In the genomic region with DNA sequence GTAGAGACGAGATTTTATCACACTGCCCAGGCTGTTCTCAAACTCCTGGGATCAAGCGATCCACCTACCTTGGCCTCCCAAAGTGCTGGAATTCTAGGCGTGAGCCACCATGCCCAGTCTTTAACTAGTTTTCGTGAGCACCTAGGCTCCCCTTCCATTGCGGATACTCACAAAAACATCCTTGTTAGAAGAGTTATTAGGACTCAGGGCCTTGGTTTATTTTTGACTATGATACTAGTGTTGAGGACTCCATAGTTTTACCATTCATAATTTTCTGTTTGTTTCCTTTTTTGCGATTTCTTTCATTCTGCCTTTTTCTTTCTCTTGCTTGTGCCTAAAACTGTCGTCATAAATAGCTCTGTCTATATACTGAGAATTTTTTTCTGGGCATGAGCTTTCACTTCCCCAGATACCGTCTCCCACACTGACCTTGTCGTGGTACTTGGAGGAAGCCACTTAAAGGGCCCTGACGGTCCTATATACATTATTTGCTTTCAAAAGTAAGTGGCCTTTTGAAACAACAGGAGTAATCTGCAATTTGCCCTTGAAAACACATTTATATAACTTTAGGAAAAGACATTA, we compare ENCODE assay signal across 10 cellular contexts. TPM values are rescaled to one million over a fixed set of nuclear protein-coding genes. Genes with fewer than 3 reads are reported as not detected.
DNase-seq lines count a peak whose midpoint lies in the region; ATAC-seq and TF ChIP-seq lines count a peak whose summit lies in the region.
"Had no signal": no experiment of that assay in that cellular context is flagged by ENCODE, and none has a peak within 500 bp of the region (broad histone marks: within the 10 kb centered on the region; RNA-seq: fewer than 3 reads in every experiment).

No MANE protein-coding gene starts in this region.

- H3K9me3 ChIP-seq in GM23248 (ENCODE audit: low read depth) = no peaks in the 10 kb centered on the region

- in situ Hi-C loops in GM13976 (cut with MboI; ENCODE audit: low sequenced_read_pairs, unreplicated experiment) = no loop called here
- in situ Hi-C loops in GM23248 (cut with MboI) = no loop called here

- peaks cover 2% of the 10 kb centered on the region; the same call in 1 of the 2 replicates for H3K79me2 ChIP-seq in GM23248 (ENCODE audit: insufficient read depth)

- DNase-seq in GM13976 (ENCODE audit: low spot score) (peak; percentile 59), NCI-H2029 treated with DMSO at 0.1 percent for 48 hours (lab: John Stamatoyannopoulos, UW) (no peak), GM23248 (no peak), 8988T (no peak)
- DNase-seq in central memory CD8-positive, alpha-beta T cell (ENCODE audit: low spot score in 2 of 2) = no peak
- no peak for DNase-seq in stimulated activated CD4-positive, alpha-beta T cell treated with anti-CD3 and anti-CD28 coated beads, Interleukin-1b, Interleukin-23, amount 100 ng/mL, for 48 hours
- DNase-seq: activated naive CD4-positive, alpha-beta T cell treated with anti-CD3 and anti-CD28 coated beads, Interleukin-2, amount 50 U/mL, for 16 hours; DND-41 had no signal

- H2AFZ ChIP-seq in GM23248 = no peak overlapping the region

- peak overlapping the region; percentile 35 for H3K4me3 Mint-ChIP-seq in central memory CD8-positive, alpha-beta T cell

- WGBS in GM23248 (ENCODE audit: low coverage in 1 of 2, low lambda C conversion rate in 2 of 2, missing lambda C conversion rate in 2 of 2), 2 experiments = 78 to 81% methylated on average over 10 of the region's 10 CpGs

- no peak overlapping the region for H3K9ac ChIP-seq in GM23248

- no peaks in the 10 kb centered on the region for H4K20me1 ChIP-seq in GM23248 (ENCODE audit: insufficient read depth)

- ATAC-seq in GM21360 (IDR thresholded peaks at IDR 0.05; ENCODE audit: unreplicated experiment) (peak; percentile 95), HG03280 (IDR thresholded peaks at IDR 0.05; ENCODE audit: unreplicated experiment) (peak; percentile 90)
- ATAC-seq in central memory CD8-positive, alpha-beta T cell (replicated peaks; ENCODE audit: extremely low read depth, poor library complexity, severe bottlenecking) = peak; percentile 37

- peaks cover 74% of the 10 kb centered on the region for H3K4me1 Mint-ChIP-seq in central memory CD8-positive, alpha-beta T cell

- no peak overlapping the region for H3K27ac ChIP-seq in GM23248

- no peaks in the 10 kb centered on the region for H3K9me3 Mint-ChIP-seq in central memory CD8-positive, alpha-beta T cell

- no peak for TF ChIP-seq CTCF in GM13976 (IDR thresholded peaks at IDR 0.05; ENCODE audit: borderline replicate concordance, control extremely low read depth, extremely low read depth, insufficient read depth, missing control alignments)

- 0 out of 2 replicates have a peak, but pooled peaks cover 2% of the 10 kb centered on the region for H3K27me3 ChIP-seq in GM23248 (replicated peaks; ENCODE audit: insufficient read depth)

- H3K27me3 Mint-ChIP-seq in central memory CD8-positive, alpha-beta T cell = no peaks in the 10 kb centered on the region

- peaks cover 12% of the 10 kb centered on the region; the same call in 1 of the 2 replicates for H3F3A ChIP-seq in GM23248 (ENCODE audit: insufficient read depth)

- peaks cover 13% of the 10 kb centered on the region for H3K36me3 Mint-ChIP-seq in central memory CD8-positive, alpha-beta T cell (ENCODE audit: insufficient read depth)

- peak overlapping the region; percentile 56 for H3K27ac Mint-ChIP-seq in central memory CD8-positive, alpha-beta T cell (ENCODE audit: low read depth)

- H3K4me1 ChIP-seq in GM23248 (ENCODE audit: insufficient read depth) = peaks cover 8% of the 10 kb centered on the region

- no peaks in the 10 kb centered on the region for H3K36me3 ChIP-seq in GM23248 (ENCODE audit: low read depth)

- no peak overlapping the region for H3K4me2 ChIP-seq in GM23248 (ENCODE audit: unreplicated experiment)

- H3K9me2 ChIP-seq in GM23248 (ENCODE audit: insufficient read depth) = no peaks in the 10 kb centered on the region

- no peak overlapping the region for H3K4me3 ChIP-seq in GM23248

RNA-seq across cellular contexts. Expression of a gene that starts 5.2 kb away (rescaled TPM):
- total RNA-seq in GM23248 (2014; rRNA removed; shearing (Covaris generic)) = 3.7 and 5.3 TPM in 2 replicates
- 4.4 and 4.6 TPM in 2 replicates for polyA plus RNA-seq in GM23248 (2016; fragmentation: Nextera tagmentation; extraction: Ambion mirVana)

Comparison
In these comparisons a context has a peak if more than half of its experiments do, and no peak if none do; other contexts are left out.
1. ATAC-seq: peak in every context shown above with its lines; median percentile 95 in GM21360; 90 in HG03280; 37 in central memory CD8-positive, alpha-beta T cell.